ENCODE assay signal across 20 cellular contexts in the genomic region with DNA sequence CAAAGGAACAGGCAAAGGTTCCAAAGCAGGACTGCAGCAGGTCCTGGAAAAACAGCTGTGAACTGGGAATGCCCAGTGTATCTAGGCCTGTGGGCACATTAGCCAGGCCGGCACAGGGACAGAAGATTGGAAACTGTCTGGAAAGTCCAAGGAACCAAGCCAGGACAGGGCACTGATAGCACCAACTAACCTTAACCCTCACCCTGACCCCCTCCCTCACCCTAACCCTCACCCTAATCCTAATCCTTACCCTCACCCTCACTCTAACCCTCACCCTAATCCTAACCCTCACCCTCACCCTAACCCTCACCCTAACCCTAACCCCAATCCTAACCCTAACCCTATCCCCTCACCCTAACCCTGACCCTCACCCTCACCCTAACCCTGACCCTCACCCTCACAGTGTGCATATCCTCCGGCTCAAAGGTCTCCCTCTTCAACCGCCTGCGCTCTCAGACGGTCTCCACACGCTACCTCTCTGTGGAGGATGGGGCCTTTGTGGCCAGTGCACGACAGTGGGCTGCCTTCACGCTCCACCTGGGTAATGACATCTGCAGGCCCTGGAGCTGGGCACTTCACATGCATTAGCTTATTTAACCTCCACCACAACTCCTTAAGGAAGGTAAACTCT. TPM values are rescaled to one million over a fixed set of nuclear protein-coding genes. Genes with fewer than 3 reads are reported as not detected.
DNase-seq lines count a peak whose midpoint lies in the region; ATAC-seq and FAIRE-seq lines count a peak whose summit lies in the region.
"Had no signal": no experiment of that assay in that cellular context is flagged by ENCODE, and none has a peak within 500 bp of the region (broad histone marks: within the 10 kb centered on the region; RNA-seq: fewer than 3 reads in every experiment).

No MANE protein-coding gene starts in this region.

- no peak overlapping the region for H3K4me3 Mint-ChIP-seq in naive thymus-derived CD4-positive, alpha-beta T cell
- no peak overlapping the region for H3K4me3 Mint-ChIP-seq in activated CD4-positive, alpha-beta memory T cell treated with anti-CD3 and anti-CD28 coated beads for 36 hours
- H3K4me3 Mint-ChIP-seq: CD4-positive, alpha-beta T cell had no signal

- peaks cover 8 to 30% (median 10%) of the 10 kb centered on the region in 7 donors for H3K4me1 Mint-ChIP-seq in naive thymus-derived CD4-positive, alpha-beta T cell
- peaks cover 13% of the 10 kb centered on the region for H3K4me1 Mint-ChIP-seq in activated CD4-positive, alpha-beta memory T cell treated with anti-CD3 and anti-CD28 coated beads for 36 hours (ENCODE audit: low read depth)

- no peak overlapping the region for H2AFZ ChIP-seq in Karpas-422 (ENCODE audit: low read length)

- H3K9me3 ChIP-seq in Karpas-422 (ENCODE audit: low read length) = no peaks in the 10 kb centered on the region
- no peaks in the 10 kb centered on the region for H3K9me3 ChIP-seq in naive thymus-derived CD4-positive, alpha-beta T cell (ENCODE audit: control insufficient read depth in 2 of 3, low read length in 3 of 3)
- H3K9me3 ChIP-seq: A549 had no signal

- peaks cover 27 to 68% (median 61%) of the 10 kb centered on the region in 5 donors for H3K27me3 Mint-ChIP-seq in naive thymus-derived CD4-positive, alpha-beta T cell
- H3K27me3 Mint-ChIP-seq in activated CD4-positive, alpha-beta memory T cell treated with anti-CD3 and anti-CD28 coated beads for 36 hours = peaks cover 32% of the 10 kb centered on the region

- H3K79me2 ChIP-seq in Karpas-422 (ENCODE audit: low read length) = no peaks in the 10 kb centered on the region

- H3K4me2 ChIP-seq in Karpas-422 (ENCODE audit: low read depth, low read length, poor library complexity, severe bottlenecking) = no peak overlapping the region
- H3K4me2 ChIP-seq: A549 had no signal

- peaks cover 4% of the 10 kb centered on the region for H3K4me1 ChIP-seq in Karpas-422 (ENCODE audit: low read length)
- no peaks in the 10 kb centered on the region for H3K4me1 ChIP-seq in naive thymus-derived CD4-positive, alpha-beta T cell (ENCODE audit: control insufficient read depth in 2 of 2, insufficient read depth in 2 of 2, low read length in 2 of 2)
- H3K4me1 ChIP-seq: A549 had no signal

- H3K9me2 ChIP-seq in Karpas-422 (replicated peaks; ENCODE audit: insufficient read depth, low read length) = no peaks in the 10 kb centered on the region

- no peak overlapping the region for H3K27ac Mint-ChIP-seq in naive thymus-derived CD4-positive, alpha-beta T cell
- no peak overlapping the region for H3K27ac Mint-ChIP-seq in activated CD4-positive, alpha-beta memory T cell treated with anti-CD3 and anti-CD28 coated beads for 36 hours
- H3K27ac Mint-ChIP-seq: CD4-positive, alpha-beta T cell had no signal

- no peak overlapping the region for H3K27ac ChIP-seq in Karpas-422 (ENCODE audit: low read length)
- H3K27ac ChIP-seq in naive thymus-derived CD4-positive, alpha-beta T cell (ENCODE audit: low read depth, low read length) = no peak overlapping the region
- H3K27ac ChIP-seq: A549 had no signal

- H3K9ac ChIP-seq in Karpas-422 (ENCODE audit: low read length) = no peak overlapping the region

- H3K9me3 Mint-ChIP-seq in naive thymus-derived CD4-positive, alpha-beta T cell = peaks cover 0 to 1% (median 0%) of the 10 kb centered on the region in 11 donors
- H3K9me3 Mint-ChIP-seq in activated CD4-positive, alpha-beta memory T cell treated with anti-CD3 and anti-CD28 coated beads for 36 hours = no peaks in the 10 kb centered on the region
- H3K9me3 Mint-ChIP-seq: CD4-positive, alpha-beta T cell had no signal

- CTCF ChIA-PET in naive thymus-derived CD4-positive, alpha-beta T cell (lab: Charles Lee) = interaction anchor here (0.6 to 0.8 kb wide), 2 partner anchors 124 to 146 kb away, joined by 3 to 5 read pairs; no protein-coding TSS in a partner anchor
- CTCF ChIA-PET in activated CD4-positive, alpha-beta memory T cell treated with anti-CD3 and anti-CD28 coated beads for 36 hours (lab: Charles Lee) = interaction anchor here (0.6 to 4.6 kb wide), 12 partner anchors 14 to 929 kb away, joined by 3 to 52 read pairs (median 5); no protein-coding TSS in a partner anchor

- H3K36me3 Mint-ChIP-seq in naive thymus-derived CD4-positive, alpha-beta T cell = peaks cover 0 to 3% (median 0%) of the 10 kb centered on the region in 5 donors
- no peaks in the 10 kb centered on the region for H3K36me3 Mint-ChIP-seq in activated CD4-positive, alpha-beta memory T cell treated with anti-CD3 and anti-CD28 coated beads for 36 hours

- intact Hi-C loops in naive thymus-derived CD4-positive, alpha-beta T cell (cut with micrococcal nuclease) = loop anchor here in 1 of 2 donors (5.0 kb wide), 1 partner anchor 301 kb away; no protein-coding TSS in a partner anchor
- intact Hi-C loops in activated CD4-positive, alpha-beta memory T cell treated with anti-CD3 and anti-CD28 coated beads for 36 hours (cut with micrococcal nuclease) = no loop called here

- H3K36me3 ChIP-seq in Karpas-422 (ENCODE audit: insufficient read depth, low read length) = no peaks in the 10 kb centered on the region
- H3K36me3 ChIP-seq in naive thymus-derived CD4-positive, alpha-beta T cell (ENCODE audit: control insufficient read depth in 2 of 3, insufficient read depth in 3 of 3, low read length in 3 of 3) = no peaks in the 10 kb centered on the region

- no peaks in the 10 kb centered on the region for H3K27me3 ChIP-seq in Karpas-422 (ENCODE audit: low read length)
- no peaks in the 10 kb centered on the region for H3K27me3 ChIP-seq in naive thymus-derived CD4-positive, alpha-beta T cell (ENCODE audit: control insufficient read depth in 2 of 2, insufficient read depth in 2 of 2, low read length in 2 of 2)

- ATAC-seq in naive thymus-derived CD4-positive, alpha-beta T cell = peak; percentile 18
- no peak for ATAC-seq in GM19328 (IDR thresholded peaks at IDR 0.05; ENCODE audit: unreplicated experiment)
- ATAC-seq: A549 had no signal

- H3K4me3 ChIP-seq in Karpas-422 (ENCODE audit: low read length) = no peak overlapping the region
- H3K4me3 ChIP-seq in naive thymus-derived CD4-positive, alpha-beta T cell (ENCODE audit: low read length) = no peak overlapping the region
- H3K4me3 ChIP-seq: A549 had no signal

- 0 out of 2 replicates have a peak, but pooled peaks cover 3% of the 10 kb centered on the region for H4K20me1 ChIP-seq in Karpas-422 (ENCODE audit: insufficient read depth, low read depth, low read length)

- DNase-seq in DMS79 (lab: John Stamatoyannopoulos, UW) = peak; percentile 3
- peak; percentile 12 for DNase-seq in Karpas-422
- DNase-seq in naive thymus-derived CD4-positive, alpha-beta T cell = no peak
- no peak for DNase-seq in urothelium cell line (ENCODE audit: low spot score)
- no peak for DNase-seq in activated CD4-positive, alpha-beta memory T cell treated with anti-CD3 and anti-CD28 coated beads for 36 hours
- no peak for DNase-seq in NCI-H510A treated with DMSO at 0.1 percent for 48 hours (lab: John Stamatoyannopoulos, UW)
- DNase-seq: Calu3; CD4-positive, alpha-beta T cell; DMS 273 treated with DMSO at 0.1 percent for 48 hours; EL; HCEC 1CT had no signal

- peak; percentile 89 for FAIRE-seq in urothelium cell line (lab: Jason Lieb, UNC)
- FAIRE-seq: A549, G401.6, GM12891, GM19239 had no signal

- POLR2A ChIA-PET in naive thymus-derived CD4-positive, alpha-beta T cell (lab: Charles Lee) = no interaction called here
- POLR2A ChIA-PET in activated CD4-positive, alpha-beta memory T cell treated with anti-CD3 and anti-CD28 coated beads for 36 hours (lab: Charles Lee) = no interaction called here

RNA-seq across cellular contexts. Expression of a gene that starts 5.1 kb away (rescaled TPM):
- total RNA-seq in Karpas-422 (2014; rRNA removed; shearing (Covaris generic); ENCODE audit: low replicate concordance) = not detected in 2 replicates
- total RNA-seq in naive thymus-derived CD4-positive, alpha-beta T cell = 1 to 10 TPM in 1 of 5 experiments, not detected in 4; 2.3 TPM
- polyA plus RNA-seq in naive thymus-derived CD4-positive, alpha-beta T cell = not detected
- total RNA-seq in activated CD4-positive, alpha-beta memory T cell treated with anti-CD3 and anti-CD28 coated beads for 36 hours = under 1 TPM; 0.70 to 0.95 TPM
- total RNA-seq: CD4-positive, alpha-beta T cell; H4 had no signal
- polyA plus RNA-seq: AG04450 had no signal

RNA-seq across cellular contexts. Expression of a gene that starts 6.5 kb away (rescaled TPM):
- total RNA-seq in Karpas-422 (2014; rRNA removed; shearing (Covaris generic); ENCODE audit: low replicate concordance) = not detected in 2 replicates
- not detected for total RNA-seq in naive thymus-derived CD4-positive, alpha-beta T cell
- polyA plus RNA-seq in naive thymus-derived CD4-positive, alpha-beta T cell = not detected
- not detected for total RNA-seq in activated CD4-positive, alpha-beta memory T cell treated with anti-CD3 and anti-CD28 coated beads for 36 hours
- total RNA-seq: Calu3; CD4-positive, alpha-beta T cell; H4; HT-29 had no signal
- polyA plus RNA-seq: A549, AG04450, BJ had no signal

RNA-seq across cellular contexts. Expression of a gene that starts 35.0 kb away (rescaled TPM):
- not detected in 2 replicates for total RNA-seq in Karpas-422 (2014; rRNA removed; shearing (Covaris generic); ENCODE audit: low replicate concordance)
- total RNA-seq in naive thymus-derived CD4-positive, alpha-beta T cell = 10 to 100 TPM in 1 of 5 experiments, 1 to 10 TPM in 1, under 1 TPM in 3; 0.38 to 46.7 (median 0.56) TPM
- polyA plus RNA-seq in naive thymus-derived CD4-positive, alpha-beta T cell = under 1 TPM in 1 of 2 donors, not detected in 1; 0.21 TPM
- 10 to 100 TPM; 67.8 to 69.8 TPM for total RNA-seq in activated CD4-positive, alpha-beta memory T cell treated with anti-CD3 and anti-CD28 coated beads for 36 hours

RNA-seq across cellular contexts. Expression of a gene that starts 49.8 kb away (rescaled TPM):
- total RNA-seq in Karpas-422 (2014; rRNA removed; shearing (Covaris generic); ENCODE audit: low replicate concordance) = 18.6 and 34.5 TPM in 2 replicates
- 100 to 1,000 TPM in 1 of 5 experiments, 10 to 100 TPM in 4; 23.9 to 111 (median 67.1) TPM for total RNA-seq in naive thymus-derived CD4-positive, alpha-beta T cell
- polyA plus RNA-seq in naive thymus-derived CD4-positive, alpha-beta T cell = 10 to 100 TPM; 34.5 to 42.3 TPM
- total RNA-seq in activated CD4-positive, alpha-beta memory T cell treated with anti-CD3 and anti-CD28 coated beads for 36 hours = 10 to 100 TPM; 19.9 to 24.8 TPM

RNA-seq across cellular contexts. Expression of a gene that starts 58.8 kb away (rescaled TPM):
- total RNA-seq in Karpas-422 (2014; rRNA removed; shearing (Covaris generic); ENCODE audit: low replicate concordance) = not detected in 2 replicates
- total RNA-seq in naive thymus-derived CD4-positive, alpha-beta T cell = under 1 TPM in 1 of 5 experiments, not detected in 4; 0.96 TPM
- polyA plus RNA-seq in naive thymus-derived CD4-positive, alpha-beta T cell = not detected
- total RNA-seq in activated CD4-positive, alpha-beta memory T cell treated with anti-CD3 and anti-CD28 coated beads for 36 hours = not detected
- total RNA-seq: CD4-positive, alpha-beta T cell had no signal
- polyA plus RNA-seq: AG04450 had no signal

Comparison
In these comparisons a context has a peak if more than half of its experiments do, and no peak if none do; other contexts are left out.
1. DNase-seq: peak in DMS79 (single experiment) and Karpas-422 (single experiment); none in naive thymus-derived CD4-positive, alpha-beta T cell (0 of 9), urothelium cell line (single experiment), activated CD4-positive, alpha-beta memory T cell treated with anti-CD3 and anti-CD28 coated beads for 36 hours (single experiment) and NCI-H510A treated with DMSO at 0.1 percent for 48 hours (single experiment).